In genomic region chr19:29323046-29323971, GRCh38 we compare ENCODE assay signal across 26 cellular contexts.
A peak's percentile ranks its signal among the peaks of the same experiment; 100 is the strongest.
DNase-seq lines count a peak whose midpoint lies in the region; ATAC-seq and TF ChIP-seq lines count a peak whose summit lies in the region.
"Had no signal": no experiment of that assay in that cellular context is flagged by ENCODE, and none has a peak within 500 bp of the region (broad histone marks: within the 10 kb centered on the region; RNA-seq: fewer than 3 reads in every experiment).

No MANE protein-coding gene starts in this region.

- no peak overlapping the region for H3K27ac Mint-ChIP-seq in activated CD8-positive, alpha-beta T cell treated with anti-CD3 and anti-CD28 coated beads, Interleukin-2, amount 10 ng/mL, durations not matched to agents 7 days and 5 days
- H3K27ac Mint-ChIP-seq in activated CD8-positive, alpha-beta T cell treated with anti-CD3 and anti-CD28 coated beads for 36 hours = no peak overlapping the region
- H3K27ac Mint-ChIP-seq in effector memory CD8-positive, alpha-beta T cell = no peak overlapping the region
- H3K27ac Mint-ChIP-seq: B cell, HFFc6, IgD-negative memory B cell had no signal

- no peak for ATAC-seq in activated CD8-positive, alpha-beta T cell treated with anti-CD3 and anti-CD28 coated beads, Interleukin-2, amount 10 ng/mL, durations not matched to agents 7 days and 5 days
- no peak for ATAC-seq in activated CD8-positive, alpha-beta T cell treated with anti-CD3 and anti-CD28 coated beads for 36 hours
- no peak for ATAC-seq in HG03045 (IDR thresholded peaks at IDR 0.05; ENCODE audit: unreplicated experiment)
- no peak for ATAC-seq in effector memory CD8-positive, alpha-beta T cell (replicated peaks)

- H3K27me3 ChIP-seq in colonic mucosa = no peaks in the 10 kb centered on the region

- CTCF ChIA-PET in activated CD8-positive, alpha-beta T cell treated with anti-CD3 and anti-CD28 coated beads, Interleukin-2, amount 10 ng/mL, durations not matched to agents 7 days and 5 days (lab: Charles Lee) = no interaction called here
- CTCF ChIA-PET in activated CD8-positive, alpha-beta T cell treated with anti-CD3 and anti-CD28 coated beads for 36 hours (lab: Charles Lee) = no interaction called here

- no peak overlapping the region for H3K27ac ChIP-seq in colonic mucosa
- H3K27ac ChIP-seq in caudate nucleus (ENCODE audit: low read depth, low read length) = no peak overlapping the region
- H3K27ac ChIP-seq: HL-60 had no signal

- no peaks in the 10 kb centered on the region for H3K27me3 Mint-ChIP-seq in activated CD8-positive, alpha-beta T cell treated with anti-CD3 and anti-CD28 coated beads, Interleukin-2, amount 10 ng/mL, durations not matched to agents 7 days and 5 days (ENCODE audit: low read depth)
- peaks cover 2% of the 10 kb centered on the region for H3K27me3 Mint-ChIP-seq in activated CD8-positive, alpha-beta T cell treated with anti-CD3 and anti-CD28 coated beads for 36 hours
- H3K27me3 Mint-ChIP-seq in effector memory CD8-positive, alpha-beta T cell = peaks cover 12 to 68% of the 10 kb centered on the region in 2 donors
- H3K27me3 Mint-ChIP-seq: B cell had no signal

- H3K4me3 ChIP-seq in colonic mucosa = no peak overlapping the region
- H3K4me3 ChIP-seq in lower leg skin (ENCODE audit: low read depth, poor library complexity, severe bottlenecking) = no peak overlapping the region

- no peak for TF ChIP-seq CTCF in activated CD8-positive, alpha-beta T cell treated with anti-CD3 and anti-CD28 coated beads for 36 hours (IDR thresholded peaks at IDR 0.05)
- TF ChIP-seq CTCF in colonic mucosa (IDR thresholded peaks at IDR 0.05) (no peak), lower leg skin (IDR thresholded peaks at IDR 0.05) (no peak)

- H3K4me3 Mint-ChIP-seq in activated CD8-positive, alpha-beta T cell treated with anti-CD3 and anti-CD28 coated beads, Interleukin-2, amount 10 ng/mL, durations not matched to agents 7 days and 5 days = no peak overlapping the region
- H3K4me3 Mint-ChIP-seq in activated CD8-positive, alpha-beta T cell treated with anti-CD3 and anti-CD28 coated beads for 36 hours = no peak overlapping the region
- H3K4me3 Mint-ChIP-seq in effector memory CD8-positive, alpha-beta T cell = no peak overlapping the region
- H3K4me3 Mint-ChIP-seq: B cell, HFFc6, IgD-negative memory B cell had no signal

- intact Hi-C loops in activated CD8-positive, alpha-beta T cell treated with anti-CD3 and anti-CD28 coated beads for 36 hours (cut with micrococcal nuclease) = no loop called here
- intact Hi-C loops in colonic mucosa (cut with DNase I) = no loop called here
- intact Hi-C loops in lower leg skin (cut with DNase I; ENCODE audit: low total_unique reads) = no loop called here

- peak; percentile 3 for DNase-seq in activated CD8-positive, alpha-beta T cell treated with anti-CD3 and anti-CD28 coated beads, Interleukin-2, amount 10 ng/mL, durations not matched to agents 7 days and 5 days
- DNase-seq in activated CD8-positive, alpha-beta T cell treated with anti-CD3 and anti-CD28 coated beads for 36 hours = no peak
- DNase-seq in colonic mucosa = peak; percentile 2
- DNase-seq in lower leg skin (ENCODE audit: low spot score in 2 of 2) = peak; percentile 1 to 66
- DNase-seq in ureter (ENCODE audit: low spot score) = peak; percentile 37
- no peak for DNase-seq in effector memory CD8-positive, alpha-beta T cell
- no peak for DNase-seq in caudate nucleus (lab: John Stamatoyannopoulos, UW)
- DNase-seq: 8988T; COR-L47; DMS153; GF-D8; HFFc6; Kasumi-1; MM.1S; NCI-H1092; NCI-H146; NCI-H2081; NCI-H510A; NCI-H748 treated with DMSO at 0.1 percent for 48 hours; NK-92 treated with Interleukin-12 subunit alpha and Interleukin-12 subunit beta, amount 100 ng/mL, for 24 hours; SHP77; SK-N-SH had no signal

- H3K9me3 ChIP-seq in colonic mucosa = no peaks in the 10 kb centered on the region
- H3K9me3 ChIP-seq: SK-N-SH had no signal

- H3K9ac ChIP-seq in colonic mucosa (ENCODE audit: low read depth in 2 of 2, low read length in 2 of 2) = no peak overlapping the region
- H3K9ac ChIP-seq: SK-N-SH had no signal

- no peaks in the 10 kb centered on the region for H3K36me3 ChIP-seq in colonic mucosa

- POLR2A ChIA-PET in activated CD8-positive, alpha-beta T cell treated with anti-CD3 and anti-CD28 coated beads, Interleukin-2, amount 10 ng/mL, durations not matched to agents 7 days and 5 days (lab: Charles Lee) = no interaction called here
- POLR2A ChIA-PET in activated CD8-positive, alpha-beta T cell treated with anti-CD3 and anti-CD28 coated beads for 36 hours (lab: Charles Lee) = no interaction called here

- WGBS in lower leg skin, 2 donors = 60 to 71% methylated on average over 19 of the region's 19 CpGs

- TF ChIP-seq POLR2A in lower leg skin (IDR thresholded peaks at IDR 0.05) = no peak

- no peaks in the 10 kb centered on the region for H3K36me3 Mint-ChIP-seq in activated CD8-positive, alpha-beta T cell treated with anti-CD3 and anti-CD28 coated beads, Interleukin-2, amount 10 ng/mL, durations not matched to agents 7 days and 5 days (ENCODE audit: low read depth)
- no peaks in the 10 kb centered on the region for H3K36me3 Mint-ChIP-seq in activated CD8-positive, alpha-beta T cell treated with anti-CD3 and anti-CD28 coated beads for 36 hours (ENCODE audit: low read depth)
- H3K36me3 Mint-ChIP-seq in effector memory CD8-positive, alpha-beta T cell (ENCODE audit: insufficient read depth) = peaks cover 2% of the 10 kb centered on the region
- H3K36me3 Mint-ChIP-seq: IgD-negative memory B cell had no signal

- H3K9me3 Mint-ChIP-seq in activated CD8-positive, alpha-beta T cell treated with anti-CD3 and anti-CD28 coated beads, Interleukin-2, amount 10 ng/mL, durations not matched to agents 7 days and 5 days (ENCODE audit: insufficient read depth) = no peaks in the 10 kb centered on the region
- H3K9me3 Mint-ChIP-seq in activated CD8-positive, alpha-beta T cell treated with anti-CD3 and anti-CD28 coated beads for 36 hours = peaks cover 4% of the 10 kb centered on the region
- peaks cover 0 to 9% of the 10 kb centered on the region in 2 donors for H3K9me3 Mint-ChIP-seq in effector memory CD8-positive, alpha-beta T cell

- no peaks in the 10 kb centered on the region for H3K4me1 ChIP-seq in colonic mucosa

- no peaks in the 10 kb centered on the region for H3K4me1 Mint-ChIP-seq in activated CD8-positive, alpha-beta T cell treated with anti-CD3 and anti-CD28 coated beads, Interleukin-2, amount 10 ng/mL, durations not matched to agents 7 days and 5 days (ENCODE audit: low read depth)
- no peaks in the 10 kb centered on the region for H3K4me1 Mint-ChIP-seq in activated CD8-positive, alpha-beta T cell treated with anti-CD3 and anti-CD28 coated beads for 36 hours (ENCODE audit: low read depth)
- H3K4me1 Mint-ChIP-seq in effector memory CD8-positive, alpha-beta T cell (ENCODE audit: low read depth in 2 of 2) = no peaks in the 10 kb centered on the region
- H3K4me1 Mint-ChIP-seq: B cell had no signal

Comparison
In these comparisons a context has a peak if more than half of its experiments do, and no peak if none do; other contexts are left out.
1. DNase-seq: peak in activated CD8-positive, alpha-beta T cell treated with anti-CD3 and anti-CD28 coated beads, Interleukin-2, amount 10 ng/mL, durations not matched to agents 7 days and 5 days (single experiment), colonic mucosa (single experiment), lower leg skin (2 of 2) and ureter (single experiment); none in activated CD8-positive, alpha-beta T cell treated with anti-CD3 and anti-CD28 coated beads for 36 hours (single experiment), effector memory CD8-positive, alpha-beta T cell (0 of 3) and caudate nucleus (0 of 61).